ENCODE assay signal across 10 cellular contexts in the genomic region with DNA sequence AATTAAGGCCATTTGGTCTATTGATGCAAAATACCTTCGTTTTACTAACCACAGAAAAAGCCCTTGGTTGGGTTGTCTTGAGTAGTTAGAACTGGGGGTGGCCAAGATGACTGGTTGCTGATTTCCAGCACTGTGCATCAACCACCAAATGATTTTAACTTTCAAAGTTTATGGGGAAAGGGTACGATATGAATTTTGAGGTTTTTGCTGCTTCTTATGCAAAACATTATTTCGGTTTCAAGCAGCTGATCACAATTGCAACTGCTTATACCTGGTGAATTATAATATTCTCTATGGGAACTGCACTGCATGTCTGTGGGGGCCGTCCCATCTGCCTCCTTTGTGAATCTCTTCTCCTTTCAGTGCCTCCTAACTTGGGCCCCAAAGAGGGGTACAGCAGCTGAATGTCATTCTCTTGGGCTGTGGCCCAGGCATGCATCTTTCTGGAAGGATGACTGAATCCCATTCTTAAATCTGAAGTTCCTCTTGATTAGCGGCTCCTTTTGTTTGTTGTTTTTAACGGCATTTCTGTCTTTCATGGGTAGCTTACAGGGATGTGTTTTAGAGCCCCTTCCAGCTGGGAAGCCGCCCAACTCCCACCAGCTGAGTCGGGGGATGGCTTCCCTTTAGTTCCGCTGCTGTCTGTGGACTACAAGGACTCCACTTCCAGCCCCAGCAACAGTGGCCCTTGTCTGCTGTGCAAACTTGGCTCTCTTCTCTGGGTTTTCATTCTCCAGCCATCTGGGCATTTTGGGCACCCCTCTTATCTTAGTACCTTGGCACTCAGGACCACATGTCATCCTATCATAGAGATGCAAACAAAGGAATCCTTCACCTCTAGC.
A peak's percentile ranks its signal among the peaks of the same experiment; 100 is the strongest.
DNase-seq lines count a peak whose midpoint lies in the region; ATAC-seq and TF ChIP-seq lines count a peak whose summit lies in the region.
"Had no signal": no experiment of that assay in that cellular context is flagged by ENCODE, and none has a peak within 500 bp of the region (broad histone marks: within the 10 kb centered on the region; RNA-seq: fewer than 3 reads in every experiment).

No MANE protein-coding gene starts in this region.

- H3K9me3 ChIP-seq in mucosa of descending colon (no peaks in the 10 kb centered on the region), WERI-Rb-1 (ENCODE audit: severe bottlenecking) (no peaks in the 10 kb centered on the region)
- H3K9me3 ChIP-seq: right lobe of liver had no signal

- TF ChIP-seq CTCF in mucosa of descending colon (IDR thresholded peaks at IDR 0.05) (no peak), WERI-Rb-1 (IDR thresholded peaks at IDR 0.05; ENCODE audit: low read depth, low read length) (no peak)

- DNase-seq in mucosa of descending colon (no peak), Kasumi-1 (lab: John Stamatoyannopoulos, UW) (no peak), WERI-Rb-1 (no peak), GOT3 (lab: John Stamatoyannopoulos, UW) (no peak), NCI-H128 (lab: John Stamatoyannopoulos, UW; ENCODE audit: unreplicated experiment) (no peak)
- DNase-seq: NCI-H69, right lobe of liver had no signal

- H3K27me3 ChIP-seq in WERI-Rb-1 (ENCODE audit: insufficient read depth, low read depth, severe bottlenecking): no peaks in the 10 kb centered on the region
- H3K27me3 ChIP-seq: right lobe of liver had no signal

- H3K36me3 ChIP-seq in mucosa of descending colon (ENCODE audit: low read depth): no peaks in the 10 kb centered on the region
- H3K36me3 ChIP-seq in WERI-Rb-1: no peaks in the 10 kb centered on the region
- H3K36me3 ChIP-seq: right lobe of liver had no signal

- no peak overlapping the region for H3K27ac ChIP-seq in WERI-Rb-1
- H3K27ac ChIP-seq: right lobe of liver had no signal

- no peak overlapping the region for H3K4me3 ChIP-seq in mucosa of descending colon
- H3K4me3 ChIP-seq in WERI-Rb-1 (ENCODE audit: low read depth, low read length): no peak overlapping the region
- H3K4me3 ChIP-seq: right lobe of liver had no signal

- ATAC-seq in GM18508 (IDR thresholded peaks at IDR 0.05; ENCODE audit: insufficient read depth, unreplicated experiment) (peak; percentile 80), GM21381 (IDR thresholded peaks at IDR 0.05; ENCODE audit: unreplicated experiment) (peak; percentile 90), HG03342 (IDR thresholded peaks at IDR 0.05; ENCODE audit: unreplicated experiment) (peak; percentile 84), mucosa of descending colon (peak; percentile 46)

- peaks cover 2% of the 10 kb centered on the region for H3K4me1 ChIP-seq in mucosa of descending colon (ENCODE audit: low read depth)

- intact Hi-C loops in mucosa of descending colon (cut with DNase I, micrococcal nuclease): no loop called here
